In genomic region chr21:46645840-46646239, GRCh38 we compare ENCODE assay signal across 23 cellular contexts. TPM values are rescaled to one million over a fixed set of nuclear protein-coding genes. Genes with fewer than 3 reads are reported as not detected.
"Had no signal": no experiment of that assay in that cellular context is flagged by ENCODE, and none has a peak within 500 bp of the region (broad histone marks: within the 10 kb centered on the region; RNA-seq: fewer than 3 reads in every experiment).

No MANE protein-coding gene starts in this region.

- H3K27ac ChIP-seq: coronary artery, gastrocnemius medialis, heart right ventricle, parathyroid adenoma, psoas muscle, right lobe of liver, tibial artery, upper lobe of left lung, uterus had no signal

- H3K4me3 ChIP-seq: coronary artery, gastrocnemius medialis, heart right ventricle, mucosa of descending colon, psoas muscle, right lobe of liver, tibial artery, upper lobe of left lung, uterus had no signal

- ATAC-seq: esophagus mucosa; gastrocnemius medialis; heart right ventricle; left lobe of liver; mucosa of descending colon; psoas muscle; right lobe of liver; stimulated activated memory B cell treated with anti-CD40 and anti-IgM and Interleukin-4, amounts not matched to agents 10 μg/mL and 1 μg/mL and 100 μg/mL, for 72 hours had no signal

- H3K27me3 Mint-ChIP-seq: stimulated activated memory B cell treated with anti-CD40 and anti-IgM and Interleukin-4, amounts not matched to agents 10 μg/mL and 1 μg/mL and 100 μg/mL, for 72 hours; stimulated activated naive CD8-positive, alpha-beta T cell treated with anti-CD3 and anti-CD28 coated beads, Interleukin-15, Interleukin-2, amounts not matched to agents 100 ng/mL and 50 ng/mL, for 24 hours had no signal

- H3K36me3 ChIP-seq: uterus had no signal

- H3K4me3 Mint-ChIP-seq: nephron progenitor cell; stimulated activated memory B cell treated with anti-CD40 and anti-IgM and Interleukin-4, amounts not matched to agents 10 μg/mL and 1 μg/mL and 100 μg/mL, for 72 hours; stimulated activated naive CD8-positive, alpha-beta T cell treated with anti-CD3 and anti-CD28 coated beads, Interleukin-15, Interleukin-2, amounts not matched to agents 100 ng/mL and 50 ng/mL, for 24 hours had no signal

- DNase-seq: effector CD4-positive, alpha-beta T cell; gastrocnemius medialis; heart right ventricle; hypothalamus; islet precursor cell; mammary epithelial cell; mucosa of descending colon; nephron progenitor cell; psoas muscle; retina; right lobe of liver; stimulated activated CD4-positive, alpha-beta T cell treated with anti-CD3 and anti-CD28 coated beads, Interleukin-4, amount 100 ng/mL, for 24 hours; tibial artery; upper lobe of left lung; uterus had no signal

- H3K9me3 Mint-ChIP-seq: nephron progenitor cell; stimulated activated memory B cell treated with anti-CD40 and anti-IgM and Interleukin-4, amounts not matched to agents 10 μg/mL and 1 μg/mL and 100 μg/mL, for 72 hours; stimulated activated naive CD8-positive, alpha-beta T cell treated with anti-CD3 and anti-CD28 coated beads, Interleukin-15, Interleukin-2, amounts not matched to agents 100 ng/mL and 50 ng/mL, for 24 hours had no signal

- H3K4me1 Mint-ChIP-seq: nephron progenitor cell had no signal

- H3K4me1 ChIP-seq: gastrocnemius medialis, parathyroid adenoma, psoas muscle, right lobe of liver, uterus had no signal

- H3K9me3 ChIP-seq: gastrocnemius medialis, heart right ventricle, mucosa of descending colon, psoas muscle, right lobe of liver, tibial artery, upper lobe of left lung, uterus had no signal

- H3K27ac Mint-ChIP-seq: nephron progenitor cell; stimulated activated memory B cell treated with anti-CD40 and anti-IgM and Interleukin-4, amounts not matched to agents 10 μg/mL and 1 μg/mL and 100 μg/mL, for 72 hours; stimulated activated naive CD8-positive, alpha-beta T cell treated with anti-CD3 and anti-CD28 coated beads, Interleukin-15, Interleukin-2, amounts not matched to agents 100 ng/mL and 50 ng/mL, for 24 hours had no signal

RNA-seq across cellular contexts. Expression of gene S100B, which starts 41.0 kb away (rescaled TPM):
- total RNA-seq: dermis microvascular lymphatic vessel endothelial cell, fibroblast of villous mesenchyme, left lobe of liver had no signal
